10 cellular contexts compared by ENCODE assay signal in the genomic region with DNA sequence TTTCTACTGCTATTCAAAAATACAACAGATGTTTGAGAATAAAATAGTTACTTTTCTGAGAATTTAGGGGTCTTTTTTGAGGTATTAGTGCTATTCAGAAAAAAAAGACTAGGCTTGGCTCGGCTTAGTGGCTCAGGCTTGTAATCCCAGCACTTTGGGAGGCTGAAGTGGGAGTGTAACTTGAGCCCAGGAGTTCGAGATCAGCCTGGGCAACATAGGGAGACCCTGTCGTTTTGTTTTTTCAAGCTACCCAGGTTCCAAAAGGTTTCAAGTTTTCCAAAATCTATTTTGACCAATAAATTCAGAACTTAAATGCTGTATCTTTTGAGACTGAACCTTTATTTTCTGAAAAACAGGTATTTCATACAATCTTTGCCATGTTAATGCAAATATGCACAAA. TPM values are rescaled to one million over a fixed set of nuclear protein-coding genes. Genes with fewer than 3 reads are reported as not detected.
A peak's percentile ranks its signal among the peaks of the same experiment; 100 is the strongest.
DNase-seq lines count a peak whose midpoint lies in the region; TF ChIP-seq lines count a peak whose summit lies in the region.
"Had no signal": no experiment of that assay in that cellular context is flagged by ENCODE, and none has a peak within 500 bp of the region (broad histone marks: within the 10 kb centered on the region; RNA-seq: fewer than 3 reads in every experiment).

No MANE protein-coding gene starts in this region.

- H3K4me1 ChIP-seq in GM23248 (ENCODE audit: insufficient read depth): peaks cover 29% of the 10 kb centered on the region
- peaks cover 69 to 71% of the 10 kb centered on the region in 2 experiments for H3K4me1 ChIP-seq in neutrophil (ENCODE audit: control insufficient read depth in 1 of 2, insufficient read depth in 1 of 2, low read depth in 1 of 2, low read length in 1 of 2)
- H3K4me1 ChIP-seq in BE2C: no peaks in the 10 kb centered on the region

- H3K36me3 ChIP-seq in GM23248 (ENCODE audit: low read depth) (peaks cover 32% of the 10 kb centered on the region), neutrophil (peaks cover 18% of the 10 kb centered on the region), BE2C (peaks cover 18% of the 10 kb centered on the region)

- H3K4me3 ChIP-seq in GM23248: 0 out of 2 replicates have a peak overlapping the region, but pooled peaks have one; percentile 6
- H3K4me3 ChIP-seq in choroid plexus epithelial cell (ENCODE audit: low read depth, low read length): no peak overlapping the region
- peak overlapping the region; percentile 47 to 72 for H3K4me3 ChIP-seq in neutrophil (ENCODE audit: low read depth in 1 of 2, low read length in 1 of 2)
- no peak overlapping the region for H3K4me3 ChIP-seq in BE2C (ENCODE audit: low read depth, low read length)

- H3K9ac ChIP-seq in GM23248: peak overlapping the region; percentile 28

- H3K9me2 ChIP-seq in GM23248 (ENCODE audit: insufficient read depth): no peaks in the 10 kb centered on the region

- in situ Hi-C loops in GM23248 (cut with MboI): loop anchor here (25.0 kb wide), 1 partner anchor 733 kb away; no protein-coding TSS in a partner anchor

- H2AFZ ChIP-seq in GM23248: no peak overlapping the region

- 59 to 64% methylated on average over 3 of the region's 3 CpGs for WGBS in GM23248 (ENCODE audit: low coverage in 1 of 2, low lambda C conversion rate in 2 of 2, missing lambda C conversion rate in 2 of 2), 2 experiments

- H3F3A ChIP-seq in GM23248 (ENCODE audit: insufficient read depth): peaks cover 43% of the 10 kb centered on the region

- H3K27me3 ChIP-seq in GM23248 (replicated peaks; ENCODE audit: insufficient read depth) (no peaks in the 10 kb centered on the region), neutrophil (no peaks in the 10 kb centered on the region), BE2C (no peaks in the 10 kb centered on the region)

- DNase-seq in GM23248 (no peak), NCI-H82 (lab: John Stamatoyannopoulos, UW) (peak; percentile 58), choroid plexus epithelial cell (ENCODE audit: low read depth) (peak; percentile 32), BE2C (no peak), COR-L47 (lab: John Stamatoyannopoulos, UW) (no peak), HT-29 (ENCODE audit: low spot score) (no peak), kidney tubule cell (ENCODE audit: low spot score) (no peak)
- DNase-seq: activated CD4-positive, alpha-beta T cell treated with anti-CD3 and anti-CD28 coated beads for 48 hours; stimulated activated CD4-positive, alpha-beta T cell treated with anti-CD3 and anti-CD28 coated beads, Interleukin-1b, Interleukin-23, amount 100 ng/mL, for 48 hours had no signal

- TF ChIP-seq CTCF in choroid plexus epithelial cell (conservative IDR thresholded peaks at IDR 0.05; ENCODE audit: low read depth, low read length) (no peak), neutrophil (IDR thresholded peaks at IDR 0.05) (no peak), BE2C (IDR thresholded peaks at IDR 0.05; ENCODE audit: low read depth, low read length) (no peak)

- H3K9me3 ChIP-seq in GM23248 (ENCODE audit: low read depth) (no peaks in the 10 kb centered on the region), neutrophil (no peaks in the 10 kb centered on the region), BE2C (no peaks in the 10 kb centered on the region)

- H3K27ac ChIP-seq in GM23248 (peak overlapping the region; percentile 62), neutrophil (peak overlapping the region; percentile 90)

- H4K20me1 ChIP-seq in GM23248 (ENCODE audit: insufficient read depth): no peaks in the 10 kb centered on the region

- H3K79me2 ChIP-seq in GM23248 (ENCODE audit: insufficient read depth): peaks cover 42% of the 10 kb centered on the region

- H3K4me2 ChIP-seq in GM23248 (ENCODE audit: unreplicated experiment): peak overlapping the region; percentile 57

RNA-seq across cellular contexts. Expression of gene ARL6IP1, which starts 3.2 kb away (rescaled TPM):
- total RNA-seq in GM23248 (2014; rRNA removed; shearing (Covaris generic)): 184 and 201 TPM in 2 replicates
- polyA plus RNA-seq in GM23248 (2016; fragmentation: Nextera tagmentation; extraction: Ambion mirVana): 131 and 135 TPM in 2 replicates
- polyA plus RNA-seq in BE2C (2012; ENCODE audit: insufficient read depth, insufficient read length, low read depth): 186 TPM
- total RNA-seq in HT-29 (2014; rRNA removed; shearing (Covaris generic)): 208 and 221 TPM in 2 replicates

RNA-seq across cellular contexts. Expression of gene RPS15A, which starts 14.4 kb away (rescaled TPM):
- 1,662 and 1,721 TPM in 2 replicates for total RNA-seq in GM23248 (2014; rRNA removed; shearing (Covaris generic))
- polyA plus RNA-seq in GM23248 (2016; fragmentation: Nextera tagmentation; extraction: Ambion mirVana): 651 and 660 TPM in 2 replicates
- 1,076 TPM for polyA plus RNA-seq in BE2C (2012; ENCODE audit: insufficient read depth, insufficient read length, low read depth)
- total RNA-seq in HT-29 (2014; rRNA removed; shearing (Covaris generic)): 1,332 and 1,417 TPM in 2 replicates

Comparison
In these comparisons a context has a peak if more than half of its experiments do, and no peak if none do; other contexts are left out.
1. DNase-seq: peak in NCI-H82 (single experiment) and choroid plexus epithelial cell (single experiment); none in GM23248 (single experiment), BE2C (single experiment), COR-L47 (single experiment), HT-29 (single experiment) and kidney tubule cell (single experiment).
2. H3K4me3 ChIP-seq: peak in GM23248 (single experiment) and neutrophil (2 of 2); none in choroid plexus epithelial cell (single experiment) and BE2C (single experiment).